Comparison of ENCODE assay signal across 26 cellular contexts in the genomic region with DNA sequence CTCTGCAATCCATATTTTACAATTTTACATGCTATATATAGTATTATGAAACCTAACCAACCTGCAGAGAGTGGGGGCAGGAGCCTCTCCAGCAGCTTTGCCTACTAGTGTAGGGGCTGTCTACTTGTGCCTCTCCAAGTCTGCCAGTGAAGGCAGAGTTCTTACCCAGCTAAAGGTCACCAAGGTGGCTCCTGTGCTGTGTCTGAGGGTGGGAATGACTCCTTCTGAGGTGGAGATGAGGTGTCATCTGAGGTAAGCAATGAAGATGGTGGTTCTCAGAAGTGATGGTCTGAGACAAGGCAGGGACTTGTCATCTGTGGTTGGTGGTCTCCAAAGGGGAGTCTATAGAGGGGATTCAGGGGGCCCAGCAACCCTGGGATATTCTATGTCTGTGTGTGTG. TPM values are rescaled to one million over a fixed set of nuclear protein-coding genes. Genes with fewer than 3 reads are reported as not detected.
A peak's percentile ranks its signal among the peaks of the same experiment; 100 is the strongest.
DNase-seq lines count a peak whose midpoint lies in the region; ATAC-seq and TF ChIP-seq lines count a peak whose summit lies in the region.
"Had no signal": no experiment of that assay in that cellular context is flagged by ENCODE, and none has a peak within 500 bp of the region (broad histone marks: within the 10 kb centered on the region; RNA-seq: fewer than 3 reads in every experiment).

No MANE protein-coding gene starts in this region.

- H3K14ac ChIP-seq in H9 (ENCODE audit: insufficient read depth, low read length): no peak overlapping the region

- no peak overlapping the region for H4K91ac ChIP-seq in H9 (ENCODE audit: insufficient read length, low read depth, low read length)

- no peaks in the 10 kb centered on the region for H3K27me3 ChIP-seq in H9 (ENCODE audit: insufficient read depth, low read length)
- H3K27me3 ChIP-seq: breast epithelium, heart right ventricle had no signal

- in situ Hi-C loops in GM13976 (cut with MboI; ENCODE audit: low sequenced_read_pairs, unreplicated experiment): no loop called here

- H3K79me1 ChIP-seq in H9 (ENCODE audit: insufficient read depth, low read depth, low read length, poor library complexity, severe bottlenecking): no peaks in the 10 kb centered on the region

- H3K79me2 ChIP-seq in H9 (ENCODE audit: insufficient read depth, low read length): no peaks in the 10 kb centered on the region

- DNase-seq in activated CD4-positive, alpha-beta T cell treated with anti-CD3 and anti-CD28 coated beads for 48 hours: peak; percentile 26
- DNase-seq in activated CD4-positive, alpha-beta T cell treated with anti-CD3 and anti-CD28 coated beads, Interleukin-2, amount 50 U/mL, for 1 hour: no peak
- DNase-seq in H9 (no peak), GM13976 (ENCODE audit: low spot score) (no peak), NCI-H1105 treated with DMSO at 0.1 percent for 48 hours (lab: John Stamatoyannopoulos, UW) (no peak)
- DNase-seq in activated naive CD8-positive, alpha-beta T cell treated with anti-CD3 and anti-CD28 coated beads, Interleukin-2, amount 10 ng/mL, durations not matched to agents 7 days and 5 days: no peak
- no peak for DNase-seq in natural killer cell treated with Interleukin-12 subunit alpha and Interleukin-12 subunit beta and Interleukin-15 and Interleukin-18, amount 100 ng/mL, for 72 hours (ENCODE audit: low spot score)
- DNase-seq in stimulated activated CD4-positive, alpha-beta T cell treated with anti-CD3 and anti-CD28 coated beads, Interleukin-4, amount 100 ng/mL, for 4 hours: no peak
- DNase-seq: activated gamma-delta T cell treated with Interleukin-2 at 50 U/mL for 16 hours; CD4-positive, alpha-beta memory T cell; DMS 273 treated with DMSO at 0.1 percent for 48 hours; effector memory CD4-positive, alpha-beta T cell; EL; foreskin fibroblast; GM23248; heart right ventricle; HFFc6; KG1; left cardiac atrium; NCI-H1436; NCI-H446; NCI-H774 had no signal

- no peak overlapping the region for H3K23ac ChIP-seq in H9 (ENCODE audit: insufficient read length, low read depth, low read length)

- H2BK12ac ChIP-seq in H9 (ENCODE audit: insufficient read length, low read depth, low read length): no peak overlapping the region

- H3K56ac ChIP-seq in H9 (ENCODE audit: insufficient read length, low read depth, low read length): no peak overlapping the region

- no peak overlapping the region for H3T11ph ChIP-seq in H9 (ENCODE audit: low read length)

- no peak overlapping the region for H4K5ac ChIP-seq in H9 (ENCODE audit: insufficient read length, low read depth, low read length)

- H3K27ac ChIP-seq in H9 (ENCODE audit: insufficient read length, low read depth, low read length): no peak overlapping the region
- H3K27ac ChIP-seq: breast epithelium, coronary artery, GM23248, heart right ventricle had no signal

- no peak overlapping the region for H4K8ac ChIP-seq in H9 (replicated peaks; ENCODE audit: insufficient read length, low read depth, low read length)

- no peaks in the 10 kb centered on the region for H4K20me1 ChIP-seq in H9 (ENCODE audit: control insufficient read depth, insufficient read depth, insufficient read length)

- POLR2A ChIA-PET in activated naive CD8-positive, alpha-beta T cell treated with anti-CD3 and anti-CD28 coated beads, Interleukin-2, amount 10 ng/mL, durations not matched to agents 7 days and 5 days (lab: Charles Lee): no interaction called here

- H2BK15ac ChIP-seq in H9 (ENCODE audit: low read depth, low read length): no peak overlapping the region

- no peaks in the 10 kb centered on the region for H3K9me3 Mint-ChIP-seq in H9
- no peaks in the 10 kb centered on the region for H3K9me3 Mint-ChIP-seq in activated naive CD8-positive, alpha-beta T cell treated with anti-CD3 and anti-CD28 coated beads, Interleukin-2, amount 10 ng/mL, durations not matched to agents 7 days and 5 days
- no peaks in the 10 kb centered on the region for H3K9me3 Mint-ChIP-seq in natural killer cell treated with Interleukin-12 subunit alpha and Interleukin-12 subunit beta and Interleukin-15 and Interleukin-18, amount 100 ng/mL, for 72 hours
- H3K9me3 Mint-ChIP-seq: CD4-positive, alpha-beta memory T cell; HFFc6; type B pancreatic cell had no signal

- no peak overlapping the region for H3K4ac ChIP-seq in H9 (ENCODE audit: low read depth, low read length)

- no peaks in the 10 kb centered on the region for H3K27me3 Mint-ChIP-seq in H9 (ENCODE audit: low read depth)
- no peaks in the 10 kb centered on the region for H3K27me3 Mint-ChIP-seq in activated naive CD8-positive, alpha-beta T cell treated with anti-CD3 and anti-CD28 coated beads, Interleukin-2, amount 10 ng/mL, durations not matched to agents 7 days and 5 days
- no peaks in the 10 kb centered on the region for H3K27me3 Mint-ChIP-seq in natural killer cell treated with Interleukin-12 subunit alpha and Interleukin-12 subunit beta and Interleukin-15 and Interleukin-18, amount 100 ng/mL, for 72 hours
- H3K27me3 Mint-ChIP-seq: CD4-positive, alpha-beta memory T cell; type B pancreatic cell had no signal

- H3K4me1 Mint-ChIP-seq in H9: peaks cover 49 to 54% of the 10 kb centered on the region in 2 experiments
- H3K4me1 Mint-ChIP-seq in activated naive CD8-positive, alpha-beta T cell treated with anti-CD3 and anti-CD28 coated beads, Interleukin-2, amount 10 ng/mL, durations not matched to agents 7 days and 5 days: peaks cover 18% of the 10 kb centered on the region
- peaks cover 7 to 9% of the 10 kb centered on the region in 2 donors for H3K4me1 Mint-ChIP-seq in natural killer cell treated with Interleukin-12 subunit alpha and Interleukin-12 subunit beta and Interleukin-15 and Interleukin-18, amount 100 ng/mL, for 72 hours (ENCODE audit: low read depth in 2 of 2)

- H3K4me2 ChIP-seq in H9 (ENCODE audit: insufficient read depth, insufficient read length, low read length): no peak overlapping the region

- H3K9ac ChIP-seq in H9 (ENCODE audit: extremely low read depth, insufficient read length, low read length): no peak overlapping the region
- H3K9ac ChIP-seq: GM23248 had no signal

- H3K4me1 ChIP-seq in H9 (ENCODE audit: insufficient read depth, low read length): peaks cover 4% of the 10 kb centered on the region; the same call in 1 of the 2 replicates
- H3K4me1 ChIP-seq: breast epithelium had no signal

- no peak overlapping the region for H2AK5ac ChIP-seq in H9 (ENCODE audit: insufficient read length, low read length)

- no peak overlapping the region for H3K18ac ChIP-seq in H9 (ENCODE audit: insufficient read length, low read depth, low read length)

- H2AFZ ChIP-seq in H9 (ENCODE audit: low read length): no peak overlapping the region
- H2AFZ ChIP-seq: GM23248 had no signal

- H3K23me2 ChIP-seq in H9 (ENCODE audit: insufficient read length, low read depth, low read length, poor library complexity, severe bottlenecking): no peaks in the 10 kb centered on the region

- no peak overlapping the region for H2BK120ac ChIP-seq in H9 (ENCODE audit: low read depth, low read length, poor library complexity, severe bottlenecking)

- H2BK5ac ChIP-seq in H9 (ENCODE audit: insufficient read length, low read length): no peak overlapping the region

- no peak overlapping the region for H3K4me3 Mint-ChIP-seq in H9
- H3K4me3 Mint-ChIP-seq in activated naive CD8-positive, alpha-beta T cell treated with anti-CD3 and anti-CD28 coated beads, Interleukin-2, amount 10 ng/mL, durations not matched to agents 7 days and 5 days: no peak overlapping the region
- H3K4me3 Mint-ChIP-seq in natural killer cell treated with Interleukin-12 subunit alpha and Interleukin-12 subunit beta and Interleukin-15 and Interleukin-18, amount 100 ng/mL, for 72 hours: no peak overlapping the region
- H3K4me3 Mint-ChIP-seq: CD4-positive, alpha-beta memory T cell; HFFc6; type B pancreatic cell had no signal

- TF ChIP-seq CTCF in H9 (conservative IDR thresholded peaks at IDR 0.05) (no peak), GM13976 (IDR thresholded peaks at IDR 0.05; ENCODE audit: borderline replicate concordance, control extremely low read depth, extremely low read depth, insufficient read depth, missing control alignments) (no peak)

- no peak overlapping the region for H2BK20ac ChIP-seq in H9 (ENCODE audit: low read depth, low read length, poor library complexity, severe bottlenecking)

- no peak for ATAC-seq in activated naive CD8-positive, alpha-beta T cell treated with anti-CD3 and anti-CD28 coated beads, Interleukin-2, amount 10 ng/mL, durations not matched to agents 7 days and 5 days (ENCODE audit: low read depth)
- ATAC-seq in natural killer cell treated with Interleukin-12 subunit alpha and Interleukin-12 subunit beta and Interleukin-15 and Interleukin-18, amount 100 ng/mL, for 72 hours: no peak
- ATAC-seq: esophagus mucosa, left cardiac atrium had no signal

- peaks cover 40 to 79% (median 76%) of the 10 kb centered on the region in 3 experiments for H3K36me3 Mint-ChIP-seq in H9 (ENCODE audit: insufficient read depth in 1 of 3, low read depth in 3 of 3)
- H3K36me3 Mint-ChIP-seq in activated naive CD8-positive, alpha-beta T cell treated with anti-CD3 and anti-CD28 coated beads, Interleukin-2, amount 10 ng/mL, durations not matched to agents 7 days and 5 days: peaks cover 53% of the 10 kb centered on the region
- peaks cover 46% of the 10 kb centered on the region for H3K36me3 Mint-ChIP-seq in natural killer cell treated with Interleukin-12 subunit alpha and Interleukin-12 subunit beta and Interleukin-15 and Interleukin-18, amount 100 ng/mL, for 72 hours

- H3K27ac Mint-ChIP-seq in H9: peak overlapping the region in 2 of 3 experiments; percentile 39 to 89; a peak in 5 of 7 replicates
- peak overlapping the region; percentile 63 for H3K27ac Mint-ChIP-seq in activated naive CD8-positive, alpha-beta T cell treated with anti-CD3 and anti-CD28 coated beads, Interleukin-2, amount 10 ng/mL, durations not matched to agents 7 days and 5 days
- H3K27ac Mint-ChIP-seq in natural killer cell treated with Interleukin-12 subunit alpha and Interleukin-12 subunit beta and Interleukin-15 and Interleukin-18, amount 100 ng/mL, for 72 hours: peak overlapping the region; percentile 20 to 35
- H3K27ac Mint-ChIP-seq: HFFc6, type B pancreatic cell had no signal

- H3K9me3 ChIP-seq in H9 (ENCODE audit: control insufficient read depth, low read depth, low read length): no peaks in the 10 kb centered on the region
- H3K9me3 ChIP-seq: breast epithelium, heart right ventricle had no signal

RNA-seq across cellular contexts. Expression of a gene that starts 47.5 kb away (rescaled TPM):
- total RNA-seq in H9 (2021): 52.8 and 54.7 TPM in 2 replicates
- total RNA-seq in activated naive CD8-positive, alpha-beta T cell treated with anti-CD3 and anti-CD28 coated beads, Interleukin-2, amount 10 ng/mL, durations not matched to agents 7 days and 5 days: 10 to 100 TPM; 89.8 to 91.6 TPM
- total RNA-seq in natural killer cell treated with Interleukin-12 subunit alpha and Interleukin-12 subunit beta and Interleukin-15 and Interleukin-18, amount 100 ng/mL, for 72 hours: 10 to 100 TPM; 73.4 to 75.8 TPM

RNA-seq across cellular contexts. Expression of a gene that starts 59.6 kb away (rescaled TPM):
- 0.09 and 0.20 TPM in 2 replicates for total RNA-seq in H9 (2021)
- total RNA-seq in activated naive CD8-positive, alpha-beta T cell treated with anti-CD3 and anti-CD28 coated beads, Interleukin-2, amount 10 ng/mL, durations not matched to agents 7 days and 5 days: not detected
- not detected for total RNA-seq in natural killer cell treated with Interleukin-12 subunit alpha and Interleukin-12 subunit beta and Interleukin-15 and Interleukin-18, amount 100 ng/mL, for 72 hours
- total RNA-seq: CD4-positive, alpha-beta memory T cell; GM23248; HFFc6 had no signal
